ENCODE assay signal across 8 cellular contexts in genomic region chr4:88456757-88457306, GRCh38. TPM values are rescaled to one million over a fixed set of nuclear protein-coding genes. Genes with fewer than 3 reads are reported as not detected.
DNase-seq lines count a peak whose midpoint lies in the region; ATAC-seq, FAIRE-seq and TF ChIP-seq lines count a peak whose summit lies in the region.

TSS of gene HERC5 (plus strand) at chr4:88457119. CDS start at chr4:88457270, 151 bp downstream.

- H3K9me3 Mint-ChIP-seq in activated T-helper 2 cell treated with anti-CD3 and anti-CD28 coated beads, Interferon-gamma antibody, Interleukin-2, Interleukin-4, amounts not matched to agents 10 μg/mL and 5 μg/mL and 100 μg/mL, durations not matched to agents 14 hours and 24 hours and 36 hours: peaks cover 4% of the 10 kb centered on the region
- no peaks in the 10 kb centered on the region for H3K9me3 Mint-ChIP-seq in nephron

- peaks cover 19% of the 10 kb centered on the region for H3K36me3 Mint-ChIP-seq in activated T-helper 2 cell treated with anti-CD3 and anti-CD28 coated beads, Interferon-gamma antibody, Interleukin-2, Interleukin-4, amounts not matched to agents 10 μg/mL and 5 μg/mL and 100 μg/mL, durations not matched to agents 14 hours and 24 hours and 36 hours (ENCODE audit: low read depth)
- H3K36me3 Mint-ChIP-seq in nephron (ENCODE audit: low read depth): no peaks in the 10 kb centered on the region

- peaks cover 26% of the 10 kb centered on the region for H3K4me1 Mint-ChIP-seq in activated T-helper 2 cell treated with anti-CD3 and anti-CD28 coated beads, Interferon-gamma antibody, Interleukin-2, Interleukin-4, amounts not matched to agents 10 μg/mL and 5 μg/mL and 100 μg/mL, durations not matched to agents 14 hours and 24 hours and 36 hours (ENCODE audit: low read depth)
- H3K4me1 Mint-ChIP-seq in nephron: peaks cover 3% of the 10 kb centered on the region

- H3K4me3 Mint-ChIP-seq in activated T-helper 2 cell treated with anti-CD3 and anti-CD28 coated beads, Interferon-gamma antibody, Interleukin-2, Interleukin-4, amounts not matched to agents 10 μg/mL and 5 μg/mL and 100 μg/mL, durations not matched to agents 14 hours and 24 hours and 36 hours (ENCODE audit: low read depth): peak within 1 kb of the TSS; percentile 99
- peak within 1 kb of the TSS; percentile 92 to 98 (median 95) for H3K4me3 Mint-ChIP-seq in nephron

- DNase-seq in DMS 273 treated with DMSO at 0.1 percent for 48 hours (lab: John Stamatoyannopoulos, UW) (peak; percentile 66), HTR-8/SVneo (ENCODE audit: insufficient read length, low spot score) (peak; percentile 90), RPMI7951 (ENCODE audit: low read depth) (peak; percentile 94), fibroblast of the conjunctiva (ENCODE audit: low read depth) (peak; percentile 80)
- peak; percentile 91 for DNase-seq in activated T-helper 2 cell treated with anti-CD3 and anti-CD28 coated beads, Interferon-gamma antibody, Interleukin-2, Interleukin-4, amounts not matched to agents 10 μg/mL and 5 μg/mL and 100 μg/mL, durations not matched to agents 14 hours and 24 hours and 36 hours (ENCODE audit: low spot score)
- DNase-seq in stimulated activated naive CD8-positive, alpha-beta T cell treated with anti-CD3 and anti-CD28 coated beads, Interleukin-15, Interleukin-2, amounts not matched to agents 100 U/mL and 50 U/mL, for 24 hours: peak; percentile 86

- TF ChIP-seq CTCF in nephron (IDR thresholded peaks at IDR 0.05; ENCODE audit: unreplicated experiment in 3 of 3): peak; percentile 60 to 73 (median 61)

- H3K27me3 Mint-ChIP-seq in activated T-helper 2 cell treated with anti-CD3 and anti-CD28 coated beads, Interferon-gamma antibody, Interleukin-2, Interleukin-4, amounts not matched to agents 10 μg/mL and 5 μg/mL and 100 μg/mL, durations not matched to agents 14 hours and 24 hours and 36 hours (ENCODE audit: low read depth): peaks cover 5% of the 10 kb centered on the region
- peaks cover 54% of the 10 kb centered on the region for H3K27me3 Mint-ChIP-seq in nephron (ENCODE audit: low read depth)

- peak; percentile 79 for FAIRE-seq in HTR-8/SVneo (lab: Jason Lieb, UNC)

- H3K27ac Mint-ChIP-seq in activated T-helper 2 cell treated with anti-CD3 and anti-CD28 coated beads, Interferon-gamma antibody, Interleukin-2, Interleukin-4, amounts not matched to agents 10 μg/mL and 5 μg/mL and 100 μg/mL, durations not matched to agents 14 hours and 24 hours and 36 hours: peak within 1 kb of the TSS; percentile 100
- H3K27ac Mint-ChIP-seq in nephron: peak within 1 kb of the TSS in 2 of 3 experiments; percentile 12 to 74

- peak; percentile 89 for ATAC-seq in GM21381 (IDR thresholded peaks at IDR 0.05; ENCODE audit: unreplicated experiment)
- ATAC-seq in stimulated activated naive CD8-positive, alpha-beta T cell treated with anti-CD3 and anti-CD28 coated beads, Interleukin-15, Interleukin-2, amounts not matched to agents 100 U/mL and 50 U/mL, for 24 hours: peak; percentile 91

- intact Hi-C loops in activated T-helper 2 cell treated with anti-CD3 and anti-CD28 coated beads, Interferon-gamma antibody, Interleukin-2, Interleukin-4, amounts not matched to agents 10 μg/mL and 5 μg/mL and 100 μg/mL, durations not matched to agents 14 hours and 24 hours and 36 hours (cut with micrococcal nuclease): loop anchor here (1.0 to 5.0 kb wide), 4 partner anchors 65 to 173 kb away; partner anchors contain the start of genes HERC3, PPM1K and PYURF

RNA-seq across cellular contexts. Expression of gene HERC5, which starts in this region (rescaled TPM):
- 6.1 and 7.1 TPM in 2 replicates for total RNA-seq in RPMI7951 (2014; rRNA removed; shearing (Covaris generic))
- 8.4 and 10.2 TPM in 2 replicates for total RNA-seq in activated T-helper 2 cell treated with anti-CD3 and anti-CD28 coated beads, Interferon-gamma antibody, Interleukin-2, Interleukin-4, amounts not matched to agents 10 μg/mL and 5 μg/mL and 100 μg/mL, durations not matched to agents 14 hours and 24 hours and 36 hours

Comparison
In these comparisons a context has a peak if more than half of its experiments do, and no peak if none do; other contexts are left out.
1. Peak in every context shown above with its lines: DNase-seq and ATAC-seq.